In the genomic region with DNA sequence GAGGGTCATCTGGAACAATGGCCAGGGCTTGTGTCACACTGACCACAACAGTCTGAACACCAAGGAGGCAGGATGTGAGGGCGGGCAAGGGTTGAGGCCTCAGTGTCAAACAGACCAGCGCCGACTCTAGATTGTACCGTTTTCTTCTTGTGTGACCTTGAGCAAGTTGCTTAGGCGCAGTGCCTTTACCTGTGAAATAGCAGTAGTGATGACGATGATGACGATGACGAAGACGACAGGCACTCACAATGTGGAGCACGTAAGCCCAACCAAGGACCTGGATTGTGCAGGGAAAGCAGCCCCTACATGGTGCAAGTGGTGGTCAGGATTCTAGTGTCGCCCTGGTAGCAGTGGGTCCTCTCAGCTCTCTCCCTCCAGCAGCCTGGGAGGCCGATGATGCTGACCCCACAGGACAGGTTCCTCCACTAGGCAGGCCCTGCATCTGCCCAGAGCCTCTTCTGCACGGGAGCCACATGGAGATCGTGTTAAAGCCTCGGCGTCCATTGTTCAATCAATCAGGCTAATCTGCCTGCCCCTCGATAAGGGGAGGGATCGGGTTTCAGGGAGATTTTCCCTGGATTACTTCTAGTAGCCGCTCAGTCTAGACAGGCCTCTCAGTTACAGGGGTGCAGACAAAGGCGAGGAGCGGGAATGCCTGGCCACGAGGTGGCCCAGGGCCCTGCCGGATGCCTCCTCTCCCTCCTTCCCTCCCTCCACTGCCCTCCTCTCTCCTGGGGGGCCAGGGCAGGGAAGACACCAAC, we compare ENCODE assay signal across 1 cellular context.
TF ChIP-seq lines count a peak whose summit lies in the region.

No MANE protein-coding gene starts in this region.

TF ChIP-seq in IMR-90, 13 proteins besides CTCF, POLR2A, EP300 and RAD21 (continued from another document):
- TF ChIP-seq MXI1 (IDR thresholded peaks at IDR 0.05; ENCODE audit: borderline replicate concordance, low read depth, low read length) (no peak), SMC3 (IDR thresholded peaks at IDR 0.05; ENCODE audit: low read depth, low read length) (no peak), NFE2L2 (IDR thresholded peaks at IDR 0.05; ENCODE audit: low read depth, low read length) (no peak), MAZ (IDR thresholded peaks at IDR 0.05; ENCODE audit: borderline replicate concordance, low read depth, low read length) (no peak), FOS (IDR thresholded peaks at IDR 0.05; ENCODE audit: low read depth, low read length) (no peak), CHD1 (IDR thresholded peaks at IDR 0.05; ENCODE audit: low read depth, low read length) (no peak), MAFK (IDR thresholded peaks at IDR 0.05; ENCODE audit: low read depth, low read length) (no peak), CEBPB (IDR thresholded peaks at IDR 0.05; ENCODE audit: low read depth, low read length) (no peak)
- TF ChIP-seq, protein P1, sequence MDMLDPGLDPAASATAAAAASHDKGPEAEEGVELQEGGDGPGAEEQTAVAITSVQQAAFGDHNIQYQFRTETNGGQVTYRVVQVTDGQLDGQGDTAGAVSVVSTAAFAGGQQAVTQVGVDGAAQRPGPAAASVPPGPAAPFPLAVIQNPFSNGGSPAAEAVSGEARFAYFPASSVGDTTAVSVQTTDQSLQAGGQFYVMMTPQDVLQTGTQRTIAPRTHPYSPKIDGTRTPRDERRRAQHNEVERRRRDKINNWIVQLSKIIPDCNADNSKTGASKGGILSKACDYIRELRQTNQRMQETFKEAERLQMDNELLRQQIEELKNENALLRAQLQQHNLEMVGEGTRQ (IDR thresholded peaks at IDR 0.05; ENCODE audit: low read depth, low read length): no peak
- TF ChIP-seq, protein P2, sequence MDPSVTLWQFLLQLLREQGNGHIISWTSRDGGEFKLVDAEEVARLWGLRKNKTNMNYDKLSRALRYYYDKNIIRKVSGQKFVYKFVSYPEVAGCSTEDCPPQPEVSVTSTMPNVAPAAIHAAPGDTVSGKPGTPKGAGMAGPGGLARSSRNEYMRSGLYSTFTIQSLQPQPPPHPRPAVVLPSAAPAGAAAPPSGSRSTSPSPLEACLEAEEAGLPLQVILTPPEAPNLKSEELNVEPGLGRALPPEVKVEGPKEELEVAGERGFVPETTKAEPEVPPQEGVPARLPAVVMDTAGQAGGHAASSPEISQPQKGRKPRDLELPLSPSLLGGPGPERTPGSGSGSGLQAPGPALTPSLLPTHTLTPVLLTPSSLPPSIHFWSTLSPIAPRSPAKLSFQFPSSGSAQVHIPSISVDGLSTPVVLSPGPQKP (IDR thresholded peaks at IDR 0.05; ENCODE audit: borderline replicate concordance, low read depth, low read length): no peak
